ENCODE assay signal across 7 cellular contexts in genomic region chr14:64705406-64706118, GRCh38. TPM values are rescaled to one million over a fixed set of nuclear protein-coding genes. Genes with fewer than 3 reads are reported as not detected.
A peak's percentile ranks its signal among the peaks of the same experiment; 100 is the strongest.
DNase-seq lines count a peak whose midpoint lies in the region; ATAC-seq and TF ChIP-seq lines count a peak whose summit lies in the region.

No MANE protein-coding gene starts in this region.

- peaks cover 12% of the 10 kb centered on the region for H3K27me3 Mint-ChIP-seq in endothelial cell (ENCODE audit: unreplicated experiment)

- ATAC-seq in mucosa of descending colon: peak; percentile 6

- peak; percentile 32 for DNase-seq in GM20000 (ENCODE audit: low spot score)
- DNase-seq in RPMI7951 (ENCODE audit: low read depth): peak; percentile 36
- DNase-seq in endothelial cell (ENCODE audit: low spot score): no peak
- peak in 2 of 3 donors; percentile 54 to 64 for DNase-seq in mucosa of descending colon
- DNase-seq in uterus: peak; percentile 53 to 59
- no peak for DNase-seq in GM19238 (ENCODE audit: insufficient read length, low spot score)
- DNase-seq in HuH-7 (ENCODE audit: low spot score): no peak

- no peak for TF ChIP-seq POLR2A in uterus (IDR thresholded peaks at IDR 0.05)

- no peaks in the 10 kb centered on the region for H3K9me3 Mint-ChIP-seq in endothelial cell (ENCODE audit: unreplicated experiment)

- peaks cover 58% of the 10 kb centered on the region for H3K4me1 Mint-ChIP-seq in endothelial cell (ENCODE audit: unreplicated experiment)

- H3K4me3 ChIP-seq in mucosa of descending colon (peak overlapping the region; percentile 73), uterus (peak overlapping the region; percentile 66 to 84)

- peaks cover 13% of the 10 kb centered on the region for H3K36me3 Mint-ChIP-seq in endothelial cell (ENCODE audit: low read depth, unreplicated experiment)

- no peak for TF ChIP-seq CTCF in GM20000 (IDR thresholded peaks at IDR 0.05; ENCODE audit: extremely low read depth, missing control alignments)
- TF ChIP-seq CTCF in endothelial cell (IDR thresholded peaks at IDR 0.05; ENCODE audit: unreplicated experiment): no peak
- TF ChIP-seq CTCF in mucosa of descending colon (IDR thresholded peaks at IDR 0.05): no peak
- TF ChIP-seq CTCF in uterus (IDR thresholded peaks at IDR 0.05): no peak

- H3K9me3 ChIP-seq in mucosa of descending colon (no peaks in the 10 kb centered on the region), uterus (no peaks in the 10 kb centered on the region)

- H3K27ac Mint-ChIP-seq in endothelial cell (ENCODE audit: unreplicated experiment): peak overlapping the region; percentile 24

- peak overlapping the region; percentile 90 for H3K4me3 Mint-ChIP-seq in endothelial cell (ENCODE audit: unreplicated experiment)

- no peaks in the 10 kb centered on the region for H3K27me3 ChIP-seq in uterus

- intact Hi-C loops in mucosa of descending colon (cut with DNase I, micrococcal nuclease) (no loop called here), uterus (cut with DNase I; ENCODE audit: low total_unique reads) (no loop called here)

- peak overlapping the region; percentile 94 for H3K27ac ChIP-seq in uterus

- H3K4me1 ChIP-seq in mucosa of descending colon (ENCODE audit: low read depth) (peaks cover 38% of the 10 kb centered on the region), uterus (peaks cover 9 to 14% of the 10 kb centered on the region in 2 donors)

- H3K36me3 ChIP-seq in mucosa of descending colon (ENCODE audit: low read depth) (no peaks in the 10 kb centered on the region), uterus (no peaks in the 10 kb centered on the region)

RNA-seq across cellular contexts. Expression of gene PLEKHG3, which starts 1.3 kb away (rescaled TPM):
- total RNA-seq in RPMI7951 (2014; rRNA removed; shearing (Covaris generic)): 1.8 and 1.9 TPM in 2 replicates
- total RNA-seq in endothelial cell (ENCODE audit: unreplicated experiment) (31.4 TPM), mucosa of descending colon (10 to 100 TPM; 72.0 to 96.6 (median 91.4) TPM), uterus (100 to 1,000 TPM in 1 of 4 donors, 10 to 100 TPM in 3; 40.5 to 178 (median 59.7) TPM)

Comparison
In these comparisons a context has a peak if more than half of its experiments do, and no peak if none do; other contexts are left out.
1. DNase-seq: peak in GM20000 (single experiment), RPMI7951 (single experiment), mucosa of descending colon (2 of 3) and uterus (2 of 2); none in endothelial cell (single experiment), GM19238 (single experiment) and HuH-7 (single experiment).
2. RNA of gene PLEKHG3, which starts 1.3 kb away (total RNA-seq): 72.0 to 96.6 TPM in mucosa of descending colon, 40.5 to 178 TPM in uterus and 31.4 TPM in endothelial cell (single experiment); 1.8 to 1.9 TPM in RPMI7951; every median in the first group is over 10 times any median in the second.